17 cellular contexts compared by ENCODE assay signal in genomic region chr14:88478931-88479330, GRCh38.
DNase-seq lines count a peak whose midpoint lies in the region; ATAC-seq and TF ChIP-seq lines count a peak whose summit lies in the region.
"Had no signal": no experiment of that assay in that cellular context is flagged by ENCODE, and none has a peak within 500 bp of the region (broad histone marks: within the 10 kb centered on the region; RNA-seq: fewer than 3 reads in every experiment).

No MANE protein-coding gene starts in this region.

- H3K14ac ChIP-seq in mesenchymal stem cell (ENCODE audit: low read length in 2 of 2), result no peak overlapping the region

- H3K9ac ChIP-seq in mesenchymal stem cell (ENCODE audit: low read length), result no peak overlapping the region
- H3K9ac ChIP-seq: BLaER1 treated with 17β-estradiol and CSF1 and Interleukin-3, amounts not matched to agents 10 nM and 100 nM had no signal

- no peak overlapping the region for H3K18ac ChIP-seq in mesenchymal stem cell (ENCODE audit: low read depth in 1 of 2, low read length in 2 of 2)

- H3K36me3 ChIP-seq in H7 (replicated peaks; ENCODE audit: control insufficient read depth, insufficient read depth, low read length) (no peaks in the 10 kb centered on the region; the same call in 1 of the 2 replicates), mesenchymal stem cell (ENCODE audit: control insufficient read depth in 1 of 2, insufficient read depth in 2 of 2, low read depth in 1 of 2, low read length in 2 of 2) (peaks cover 39 to 60% of the 10 kb centered on the region in 2 experiments), testis (ENCODE audit: low read depth, missing control alignments) (peaks cover 5% of the 10 kb centered on the region)

- DNase-seq in H7 (peak; percentile 40), mesenchymal stem cell (no peak), testis (no peak), activated gamma-delta T cell (lab: John Stamatoyannopoulos, UW) (no peak), GM13977 (ENCODE audit: low spot score) (no peak)
- DNase-seq: 8988T; ACHN; AML-193; Caco-2; Calu3; CD4-positive, alpha-beta T cell; CD8-positive, alpha-beta T cell; DMS79 treated with DMSO at 0.1 percent for 48 hours; GF-D8 had no signal

- no peak overlapping the region for H3K4ac ChIP-seq in mesenchymal stem cell (ENCODE audit: low read depth in 1 of 2, low read length in 2 of 2)

- no peak overlapping the region for H2AFZ ChIP-seq in mesenchymal stem cell (ENCODE audit: low read depth, low read length)

- no peak overlapping the region for H2AK5ac ChIP-seq in mesenchymal stem cell (ENCODE audit: low read length, severe bottlenecking)

- H2BK120ac ChIP-seq in mesenchymal stem cell (ENCODE audit: low read depth, low read length), result no peak overlapping the region

- peaks cover 5% of the 10 kb centered on the region for H3K4me1 ChIP-seq in mesenchymal stem cell (ENCODE audit: control insufficient read depth, insufficient read depth, low read depth, low read length)
- peaks cover 9% of the 10 kb centered on the region for H3K4me1 ChIP-seq in testis

- intact Hi-C loops in testis (cut with DNase I; ENCODE audit: low total_unique reads), result no loop called here

- no peak for ATAC-seq in HG03108 (IDR thresholded peaks at IDR 0.05; ENCODE audit: unreplicated experiment)
- ATAC-seq: CD8-positive, alpha-beta T cell had no signal

- no peak overlapping the region for H3K4me2 ChIP-seq in mesenchymal stem cell (ENCODE audit: low read length, poor library complexity, severe bottlenecking)
- H3K4me2 ChIP-seq: BLaER1 treated with 17β-estradiol and CSF1 and Interleukin-3, amounts not matched to agents 10 nM and 100 nM had no signal

- H2BK5ac ChIP-seq in mesenchymal stem cell (ENCODE audit: low read depth, low read length, poor library complexity, severe bottlenecking), result no peak overlapping the region

- H3K27me3 ChIP-seq in H7 (ENCODE audit: control insufficient read depth, insufficient read depth, low read length) (no peaks in the 10 kb centered on the region), mesenchymal stem cell (ENCODE audit: control insufficient read depth in 1 of 2, insufficient read depth in 1 of 2, low read length in 2 of 2) (no peaks in the 10 kb centered on the region), testis (no peaks in the 10 kb centered on the region)
- H3K27me3 ChIP-seq: BLaER1 treated with 17β-estradiol and CSF1 and Interleukin-3, amounts not matched to agents 10 nM and 100 nM had no signal

- H3K27ac ChIP-seq in mesenchymal stem cell (ENCODE audit: low read length, poor library complexity, severe bottlenecking) (no peak overlapping the region), testis (no peak overlapping the region)
- H3K27ac ChIP-seq: BLaER1 treated with 17β-estradiol and CSF1 and Interleukin-3, amounts not matched to agents 10 nM and 100 nM; C4-2B had no signal

- no peak overlapping the region for H2BK12ac ChIP-seq in mesenchymal stem cell (ENCODE audit: low read length in 2 of 2)

- no peak overlapping the region for H3K23ac ChIP-seq in mesenchymal stem cell (ENCODE audit: low read length in 2 of 2)

- TF ChIP-seq POLR2A in testis (IDR thresholded peaks at IDR 0.05), result no peak

- H3K4me3 ChIP-seq in H7 (ENCODE audit: insufficient read depth, low read depth, low read length), result no peak overlapping the region
- no peak overlapping the region for H3K4me3 ChIP-seq in mesenchymal stem cell (ENCODE audit: insufficient read depth in 1 of 2, low read depth in 1 of 2, low read length in 2 of 2)
- H3K4me3 ChIP-seq in testis, result peak overlapping the region; percentile 6 to 50
- H3K4me3 ChIP-seq: BLaER1 treated with 17β-estradiol and CSF1 and Interleukin-3, amounts not matched to agents 10 nM and 100 nM had no signal

- no peaks in the 10 kb centered on the region for H3K9me3 ChIP-seq in mesenchymal stem cell (ENCODE audit: control insufficient read depth, low read length)
- no peaks in the 10 kb centered on the region for H3K9me3 ChIP-seq in testis
- H3K9me3 ChIP-seq: Caco-2 had no signal

- peak overlapping the region; percentile 30 for H4K91ac ChIP-seq in mesenchymal stem cell (ENCODE audit: low read length)

- 98% methylated on average over 36 of the region's 36 CpGs for WGBS in mesenchymal stem cell
- WGBS in testis, 2 donors, result 86 to 97% methylated on average over 14 to 33 of the region's 36 CpGs

- H3K79me1 ChIP-seq in mesenchymal stem cell (replicated peaks; ENCODE audit: low read length, poor library complexity, severe bottlenecking), result peaks cover 40% of the 10 kb centered on the region

- TF ChIP-seq CTCF in testis (IDR thresholded peaks at IDR 0.05) (no peak), GM13977 (IDR thresholded peaks at IDR 0.05; ENCODE audit: extremely low read depth, insufficient read depth, missing control alignments) (no peak)

- no peak overlapping the region for H2BK15ac ChIP-seq in mesenchymal stem cell (ENCODE audit: low read depth, poor library complexity, severe bottlenecking)

- in situ Hi-C loops in GM13977 (cut with MboI; ENCODE audit: low pct_unique_long_range_greater_than_20kb, low sequenced_read_pairs, unreplicated experiment), result loop anchor here (25.0 kb wide), 1 partner anchor 408 kb away; no protein-coding TSS in a partner anchor

- no peak overlapping the region for H4K8ac ChIP-seq in mesenchymal stem cell (ENCODE audit: low read length)

Comparison
In these comparisons a context has a peak if more than half of its experiments do, and no peak if none do; other contexts are left out.
1. H3K4me3 ChIP-seq: peak in testis (2 of 2); none in H7 (single experiment) and mesenchymal stem cell (0 of 2).